Comparison of ENCODE assay signal across 8 cellular contexts in genomic region chr1:222643603-222643936, GRCh38. TPM values are rescaled to one million over a fixed set of nuclear protein-coding genes. Genes with fewer than 3 reads are reported as not detected.
DNase-seq lines count a peak whose midpoint lies in the region; ATAC-seq and TF ChIP-seq lines count a peak whose summit lies in the region.

No MANE protein-coding gene starts in this region.

- CTCF ChIA-PET in CD8-positive, alpha-beta T cell (lab: Charles Lee) = interaction anchor here (0.7 to 1.9 kb wide), 4 partner anchors 9 to 178 kb away, joined by 3 to 7 read pairs (median 4); partner anchors contain the start of genes AIDA and BROX

- no peak for TF ChIP-seq EP300 in transverse colon (IDR thresholded peaks at IDR 0.05; ENCODE audit: low read depth)

- H3K4me3 Mint-ChIP-seq in CD8-positive, alpha-beta T cell = peak overlapping the region; percentile 96

- ATAC-seq in CD8-positive, alpha-beta T cell = peak; percentile 32
- no peak for ATAC-seq in right lobe of liver
- no peak for ATAC-seq in GM21360 (IDR thresholded peaks at IDR 0.05; ENCODE audit: unreplicated experiment)
- ATAC-seq in GM21447 (IDR thresholded peaks at IDR 0.05; ENCODE audit: unreplicated experiment) = no peak

- H3K9me3 Mint-ChIP-seq in CD8-positive, alpha-beta T cell = no peaks in the 10 kb centered on the region

- TF ChIP-seq CTCF in CD8-positive, alpha-beta T cell (IDR thresholded peaks at IDR 0.05) = no peak
- TF ChIP-seq CTCF in LNCaP clone FGC (IDR thresholded peaks at IDR 0.05; ENCODE audit: control insufficient read depth, extremely low read depth, insufficient read depth) (no peak), breast epithelium (IDR thresholded peaks at IDR 0.05) (no peak), right lobe of liver (IDR thresholded peaks at IDR 0.05) (no peak), transverse colon (IDR thresholded peaks at IDR 0.05) (no peak)

- H3K27ac ChIP-seq in CD8-positive, alpha-beta T cell (ENCODE audit: low read depth, low read length) = peak overlapping the region; percentile 99
- H3K27ac ChIP-seq in breast epithelium = peak overlapping the region; percentile 95 to 98
- peak overlapping the region; percentile 77 to 92 (median 91) for H3K27ac ChIP-seq in right lobe of liver
- peak overlapping the region; percentile 92 to 99 (median 94) for H3K27ac ChIP-seq in transverse colon

- TF ChIP-seq POLR2A in breast epithelium (IDR thresholded peaks at IDR 0.05) (no peak), right lobe of liver (IDR thresholded peaks at IDR 0.05) (no peak), transverse colon (IDR thresholded peaks at IDR 0.05) (no peak)

- no peaks in the 10 kb centered on the region for H3K36me3 ChIP-seq in CD8-positive, alpha-beta T cell (ENCODE audit: insufficient read depth, low read length)
- H3K36me3 ChIP-seq in breast epithelium = no peaks in the 10 kb centered on the region
- H3K36me3 ChIP-seq in right lobe of liver = peaks cover 0 to 27% (median 3%) of the 10 kb centered on the region in 4 donors
- H3K36me3 ChIP-seq in transverse colon = peaks cover 0 to 7% (median 0%) of the 10 kb centered on the region in 4 donors

- H3K4me1 Mint-ChIP-seq in CD8-positive, alpha-beta T cell (ENCODE audit: low read depth) = peaks cover 36% of the 10 kb centered on the region

- H3K27ac Mint-ChIP-seq in CD8-positive, alpha-beta T cell = peak overlapping the region; percentile 99

- peaks cover 29% of the 10 kb centered on the region for H3K4me1 ChIP-seq in CD8-positive, alpha-beta T cell (ENCODE audit: insufficient read depth, low read length)
- H3K4me1 ChIP-seq in breast epithelium (no peaks in the 10 kb centered on the region), right lobe of liver (peaks cover 0 to 8% (median 0%) of the 10 kb centered on the region in 4 donors), transverse colon (peaks cover 3 to 19% (median 11%) of the 10 kb centered on the region in 4 donors)

- intact Hi-C loops in CD8-positive, alpha-beta T cell (cut with DNase I, micrococcal nuclease) = loop anchor here (2.0 to 10.0 kb wide), 4 partner anchors 25 to 1711 kb away; partner anchors contain the start of genes CNIH4 (in 1 of the 2), DISP1 (in 1 of the 2), DUSP10 (in 1 of the 2) and MIA3 (in 1 of the 2)
- intact Hi-C loops in breast epithelium (cut with DNase I; ENCODE audit: low total_unique reads) = no loop called here
- intact Hi-C loops in right lobe of liver (cut with DNase I) = no loop called here
- intact Hi-C loops in transverse colon (cut with DNase I; ENCODE audit: low total_unique reads) = loop anchor here (5.0 kb wide), 1 partner anchor 176 kb away; no protein-coding TSS in a partner anchor

- no peaks in the 10 kb centered on the region for H3K9me3 ChIP-seq in CD8-positive, alpha-beta T cell (ENCODE audit: low read length)
- H3K9me3 ChIP-seq in breast epithelium (no peaks in the 10 kb centered on the region), right lobe of liver (no peaks in the 10 kb centered on the region), transverse colon (no peaks in the 10 kb centered on the region)

- peaks cover 50% of the 10 kb centered on the region for H3K36me3 Mint-ChIP-seq in CD8-positive, alpha-beta T cell

- H3K4me3 ChIP-seq in CD8-positive, alpha-beta T cell (ENCODE audit: low read depth, low read length) = peak overlapping the region; percentile 96
- peak overlapping the region; percentile 97 for H3K4me3 ChIP-seq in LNCaP clone FGC (ENCODE audit: low read depth, low read length)
- peak overlapping the region; percentile 65 to 90 (median 86) for H3K4me3 ChIP-seq in breast epithelium
- H3K4me3 ChIP-seq in right lobe of liver = peak overlapping the region; percentile 75 to 86 (median 78)
- peak overlapping the region; percentile 33 to 72 (median 68) for H3K4me3 ChIP-seq in transverse colon

- no peaks in the 10 kb centered on the region for H3K27me3 ChIP-seq in CD8-positive, alpha-beta T cell (ENCODE audit: insufficient read depth, low read length)
- H3K27me3 ChIP-seq in breast epithelium = no peaks in the 10 kb centered on the region
- no peaks in the 10 kb centered on the region for H3K27me3 ChIP-seq in right lobe of liver
- H3K27me3 ChIP-seq in transverse colon = no peaks in the 10 kb centered on the region

- no peaks in the 10 kb centered on the region for H3K27me3 Mint-ChIP-seq in CD8-positive, alpha-beta T cell (ENCODE audit: low read depth)

- in situ Hi-C loops in transverse colon (cut with MboI; ENCODE audit: low pct_ligation_motif_present in 1 of 4, low pct_unique_long_range_greater_than_20kb in 1 of 4, low sequenced_read_pairs in 3 of 4) = loop anchor here in 1 of 4 donors (25.0 kb wide), 1 partner anchor 906 kb away; the partner anchor contains the start of gene DUSP10

- POLR2A ChIA-PET in CD8-positive, alpha-beta T cell (lab: Charles Lee) = interaction anchor here (1.0 to 2.5 kb wide), 10 partner anchors 9 to 74 kb away, joined by 3 to 27 read pairs (median 8); partner anchors contain the start of genes AIDA, BROX, MIA3 and TAF1A

- 11% methylated on average over 9 of the region's 10 CpGs for WGBS in right lobe of liver (ENCODE audit: insufficient coverage, low coverage, low lambda C conversion rate, missing lambda C conversion rate)
- 4 to 5% methylated on average over 4 to 10 of the region's 10 CpGs for WGBS in transverse colon (ENCODE audit: low coverage in 1 of 2), 2 donors

- DNase-seq in CD8-positive, alpha-beta T cell = no peak
- no peak for DNase-seq in LNCaP clone FGC (ENCODE audit: low read depth)
- no peak for DNase-seq in breast epithelium (ENCODE audit: low spot score in 2 of 2)
- no peak for DNase-seq in right lobe of liver
- no peak for DNase-seq in transverse colon
- no peak for DNase-seq in stimulated activated CD4-positive, alpha-beta T cell treated with anti-CD3 and anti-CD28 coated beads, Interleukin-2, amount 100 ng/mL, for 24 hours

RNA-seq across cellular contexts. Expression of gene MIA3, which starts 25.7 kb away (rescaled TPM):
- 100 to 1,000 TPM; 132 to 144 TPM for total RNA-seq in CD8-positive, alpha-beta T cell
- 100 to 1,000 TPM in 1 of 3 donors, 10 to 100 TPM in 2; 54.4 to 101 (median 55.7) TPM for total RNA-seq in breast epithelium
- 10 to 100 TPM; 40.6 to 89.6 (median 60.6) TPM for total RNA-seq in right lobe of liver
- total RNA-seq in transverse colon = 100 to 1,000 TPM in 1 of 4 donors, 10 to 100 TPM in 3; 39.2 to 185 (median 49.1) TPM

RNA-seq across cellular contexts. Expression of gene TAF1A, which starts 53.8 kb away (rescaled TPM):
- total RNA-seq in CD8-positive, alpha-beta T cell = 1 to 10 TPM; 5.3 to 5.6 TPM
- 10 to 100 TPM in 1 of 3 donors, 1 to 10 TPM in 2; 3.2 to 10.7 (median 6.9) TPM for total RNA-seq in breast epithelium
- 1 to 10 TPM; 2.1 to 7.5 (median 2.5) TPM for total RNA-seq in right lobe of liver
- 10 to 100 TPM in 1 of 4 donors, 1 to 10 TPM in 3; 2.2 to 10.1 (median 4.1) TPM for total RNA-seq in transverse colon

Comparison
In these comparisons a context has a peak if more than half of its experiments do, and no peak if none do; other contexts are left out.
1. intact Hi-C loops: an anchor here in CD8-positive, alpha-beta T cell (2.0 to 10.0 kb wide) and transverse colon (5.0 kb wide); none called in breast epithelium and right lobe of liver.